ENCODE assay signal across 8 cellular contexts in the genomic region with DNA sequence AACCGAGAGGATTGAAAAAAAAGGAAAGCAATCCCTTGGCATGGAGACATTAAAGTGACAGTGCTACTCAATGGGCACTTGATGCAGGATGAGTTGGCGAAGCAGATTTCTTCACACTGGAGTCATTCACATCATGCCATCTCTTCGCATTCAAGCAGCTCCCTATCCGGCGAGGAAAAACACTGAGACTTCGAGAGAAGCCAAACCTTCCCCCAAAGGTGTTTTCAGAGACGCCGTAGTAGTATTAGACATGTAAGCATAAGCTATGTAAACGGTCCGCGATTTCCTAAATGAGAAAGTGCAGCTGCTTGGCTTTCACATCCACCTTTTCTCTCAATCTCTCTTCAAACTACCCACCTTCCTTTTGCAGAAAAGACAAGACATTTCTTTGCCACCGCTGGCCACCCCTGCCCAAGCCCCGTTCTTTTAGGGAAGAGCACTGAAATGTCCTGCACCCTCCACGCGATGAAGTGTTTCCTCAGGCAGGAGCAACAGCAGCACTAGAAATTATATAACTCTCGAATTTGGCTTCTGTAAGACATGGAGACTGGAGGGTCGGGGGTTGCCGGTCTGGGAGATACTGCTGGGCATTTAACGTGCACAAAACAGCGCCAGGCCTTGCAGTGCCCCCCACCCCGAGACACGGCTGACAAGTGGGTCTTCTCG. TPM values are rescaled to one million over a fixed set of nuclear protein-coding genes. Genes with fewer than 3 reads are reported as not detected.
DNase-seq lines count a peak whose midpoint lies in the region; ATAC-seq and TF ChIP-seq lines count a peak whose summit lies in the region.

A gene (minus strand): TSS at position 13 of the 666 bp plus-strand sequence.

- peak within 1 kb of the TSS; percentile 1; the same call in 1 of the 2 replicates for H2BK20ac ChIP-seq in IMR-90 (ENCODE audit: low read depth, low read length)

- TF ChIP-seq POLR2A in IMR-90 (IDR thresholded peaks at IDR 0.05; ENCODE audit: low read depth, low read length) (no peak), esophagus squamous epithelium (IDR thresholded peaks at IDR 0.05) (no peak)

- POLR2A ChIA-PET in IMR-90 (lab: Charles Lee; ENCODE audit: unreplicated experiment) = interaction anchor here (1.0 to 1.4 kb wide), 3 partner anchors 10 to 37 kb away, joined by 3 to 16 read pairs (median 4); a partner anchor contains a TSS
- POLR2A ChIA-PET in activated CD4-positive, alpha-beta memory T cell treated with anti-CD3 and anti-CD28 coated beads for 36 hours (lab: Charles Lee) = interaction anchor here (0.9 to 2.2 kb wide), 10 partner anchors 8 to 440 kb away, joined by 3 to 21 read pairs (median 4); a partner anchor contains a TSS

- peak within 1 kb of the TSS; percentile 86 for H3K27ac ChIP-seq in IMR-90 (ENCODE audit: insufficient read depth, low read length)
- peak within 1 kb of the TSS; percentile 87 to 98 (median 94) for H3K27ac ChIP-seq in esophagus squamous epithelium

- H2BK120ac ChIP-seq in IMR-90 (ENCODE audit: low read depth, low read length) = peak within 1 kb of the TSS; percentile 70

- peak within 1 kb of the TSS; percentile 73 for H3K4ac ChIP-seq in IMR-90 (ENCODE audit: low read depth, low read length)

- 2% methylated on average over 8 of the region's 23 CpGs; no CpG with 5 or more reads in 1 of the 2 experiments for WGBS in IMR-90 (ENCODE audit: extremely low coverage in 2 of 2, insufficient read length in 1 of 2), 2 experiments
- WGBS in esophagus squamous epithelium, 2 donors = 2% methylated on average over 18 to 23 of the region's 23 CpGs

- dilution Hi-C loops in IMR-90 (cut with HindIII; ENCODE audit: low sequenced_read_pairs, unreplicated experiment) = no loop called here

- CTCF ChIA-PET in IMR-90 (lab: Yijun Ruan, JAX) = interaction anchor here (0.7 kb wide), 1 partner anchor 32 kb away, joined by 3 read pairs; no protein-coding TSS in a partner anchor
- CTCF ChIA-PET in activated CD4-positive, alpha-beta memory T cell treated with anti-CD3 and anti-CD28 coated beads for 36 hours (lab: Charles Lee) = interaction anchor here (1.9 to 3.3 kb wide), 2 partner anchors 20 to 37 kb away, joined by 8 to 10 read pairs; a partner anchor contains a TSS

- H3K79me1 ChIP-seq in IMR-90 (ENCODE audit: low read depth in 1 of 2, low read length in 2 of 2) = peaks cover 4 to 30% of the 10 kb centered on the region in 2 experiments; a peak in 2 of 4 replicates

- no peaks in the 10 kb centered on the region for H4K20me1 ChIP-seq in IMR-90 (ENCODE audit: insufficient read depth, low read length)

- H2BK5ac ChIP-seq in IMR-90 (ENCODE audit: low read depth, low read length, poor library complexity, severe bottlenecking) = peak within 1 kb of the TSS; percentile 80

- no peak for TF ChIP-seq CTCF in IMR-90 (conservative IDR thresholded peaks at IDR 0.05; ENCODE audit: low read depth, low read length)
- no peak for TF ChIP-seq CTCF in esophagus squamous epithelium (IDR thresholded peaks at IDR 0.05)

- H3K36me3 ChIP-seq in IMR-90 (ENCODE audit: control insufficient read depth, insufficient read depth, low read length) (0 out of 2 replicates have a peak, but pooled peaks cover 2% of the 10 kb centered on the region), esophagus squamous epithelium (peaks cover 0 to 18% (median 0%) of the 10 kb centered on the region in 3 donors), mucosa of stomach (ENCODE audit: control insufficient read depth, insufficient read depth, low read length) (no peaks in the 10 kb centered on the region)

- intact Hi-C loops in IMR-90 (cut with micrococcal nuclease) = loop anchor here (1.0 kb wide), 1 partner anchor 32 kb away; no protein-coding TSS in a partner anchor
- intact Hi-C loops in activated CD4-positive, alpha-beta memory T cell treated with anti-CD3 and anti-CD28 coated beads for 36 hours (cut with micrococcal nuclease) = no loop called here
- intact Hi-C loops in esophagus squamous epithelium (cut with DNase I) = no loop called here

- peaks cover 2% of the 10 kb centered on the region for H3K4me1 ChIP-seq in IMR-90 (ENCODE audit: control insufficient read depth, insufficient read depth, low read length)
- H3K4me1 ChIP-seq in esophagus squamous epithelium = peaks cover 0 to 46% (median 14%) of the 10 kb centered on the region in 3 donors
- peaks cover 4% of the 10 kb centered on the region for H3K4me1 ChIP-seq in mucosa of stomach (ENCODE audit: control insufficient read depth, insufficient read depth, low read length)

- H4K5ac ChIP-seq in IMR-90 (ENCODE audit: low read depth, low read length) = peak within 1 kb of the TSS; percentile 44

- H3K27ac Mint-ChIP-seq in T-helper 1 cell treated with Interleukin-12 subunit alpha and Interleukin-12 subunit beta and Interleukin-4 antibody, amounts not matched to agents 30 μg/mL and 1 μg/mL, for 36 hours = peak within 1 kb of the TSS; percentile 91
- H3K27ac Mint-ChIP-seq in activated CD4-positive, alpha-beta memory T cell treated with anti-CD3 and anti-CD28 coated beads for 36 hours = peak within 1 kb of the TSS; percentile 99

- peaks cover 29% of the 10 kb centered on the region for H3K4me1 Mint-ChIP-seq in T-helper 1 cell treated with Interleukin-12 subunit alpha and Interleukin-12 subunit beta and Interleukin-4 antibody, amounts not matched to agents 30 μg/mL and 1 μg/mL, for 36 hours (ENCODE audit: low read depth)
- peaks cover 38% of the 10 kb centered on the region for H3K4me1 Mint-ChIP-seq in activated CD4-positive, alpha-beta memory T cell treated with anti-CD3 and anti-CD28 coated beads for 36 hours (ENCODE audit: low read depth)

- ATAC-seq in IMR-90 (ENCODE audit: low read depth) (peak; percentile 3), GM21423 (IDR thresholded peaks at IDR 0.05; ENCODE audit: unreplicated experiment) (no peak), HG02610 (IDR thresholded peaks at IDR 0.05; ENCODE audit: unreplicated experiment) (no peak)

- H4K8ac ChIP-seq in IMR-90 (ENCODE audit: low read depth in 2 of 2, low read length in 2 of 2) = peak within 1 kb of the TSS; percentile 68 to 90; a peak in 3 of 4 replicates

- H3K4me3 ChIP-seq in IMR-90 (ENCODE audit: insufficient read depth, low read depth, low read length) (peak within 1 kb of the TSS; percentile 74), esophagus squamous epithelium (peak within 1 kb of the TSS; percentile 57 to 94 (median 81)), mucosa of stomach (ENCODE audit: low read length) (peak within 1 kb of the TSS; percentile 90)

- H3K36me3 Mint-ChIP-seq in T-helper 1 cell treated with Interleukin-12 subunit alpha and Interleukin-12 subunit beta and Interleukin-4 antibody, amounts not matched to agents 30 μg/mL and 1 μg/mL, for 36 hours (ENCODE audit: low read depth) = peaks cover 10% of the 10 kb centered on the region
- H3K36me3 Mint-ChIP-seq in activated CD4-positive, alpha-beta memory T cell treated with anti-CD3 and anti-CD28 coated beads for 36 hours = peaks cover 7% of the 10 kb centered on the region

- H3K14ac ChIP-seq in IMR-90 (replicated peaks; ENCODE audit: low read depth, low read length) = peak within 1 kb of the TSS; percentile 93

- H2AK5ac ChIP-seq in IMR-90 (ENCODE audit: low read depth, low read length) = no peak within 1 kb of the TSS

- H3K27me3 Mint-ChIP-seq in T-helper 1 cell treated with Interleukin-12 subunit alpha and Interleukin-12 subunit beta and Interleukin-4 antibody, amounts not matched to agents 30 μg/mL and 1 μg/mL, for 36 hours (ENCODE audit: low read depth) = no peaks in the 10 kb centered on the region
- no peaks in the 10 kb centered on the region for H3K27me3 Mint-ChIP-seq in activated CD4-positive, alpha-beta memory T cell treated with anti-CD3 and anti-CD28 coated beads for 36 hours

- H3K9me1 ChIP-seq in IMR-90 (ENCODE audit: insufficient read depth, low read length) = no peaks in the 10 kb centered on the region

- in situ Hi-C loops in IMR-90 (cut with MboI; ENCODE audit: low sequenced_read_pairs) = no loop called here

- H3K9ac ChIP-seq in IMR-90 (ENCODE audit: low read depth, low read length) = peak within 1 kb of the TSS; percentile 84
- peak within 1 kb of the TSS; percentile 84 for H3K9ac ChIP-seq in mucosa of stomach (ENCODE audit: low read length)

- peak within 1 kb of the TSS; percentile 55 for H4K91ac ChIP-seq in IMR-90 (ENCODE audit: insufficient read depth, low read depth, low read length)

- peak within 1 kb of the TSS; percentile 64 for H3K18ac ChIP-seq in IMR-90 (ENCODE audit: low read depth, low read length)

- DNase-seq in T-helper 1 cell (no peak), IMR-90 (peak; percentile 44), esophagus squamous epithelium (lab: John Stamatoyannopoulos, UW) (no peak)
- DNase-seq in activated CD4-positive, alpha-beta memory T cell treated with anti-CD3 and anti-CD28 coated beads for 36 hours = peak; percentile 26

- H2BK15ac ChIP-seq in IMR-90 (ENCODE audit: low read depth, low read length) = peak within 1 kb of the TSS; percentile 1; the same call in 2 of the 3 replicates

- H3K4me3 Mint-ChIP-seq in T-helper 1 cell treated with Interleukin-12 subunit alpha and Interleukin-12 subunit beta and Interleukin-4 antibody, amounts not matched to agents 30 μg/mL and 1 μg/mL, for 36 hours = peak within 1 kb of the TSS; percentile 96
- peak within 1 kb of the TSS; percentile 100 for H3K4me3 Mint-ChIP-seq in activated CD4-positive, alpha-beta memory T cell treated with anti-CD3 and anti-CD28 coated beads for 36 hours

- H3K23ac ChIP-seq in IMR-90 (ENCODE audit: low read depth, low read length) = peak within 1 kb of the TSS; percentile 91

- peak within 1 kb of the TSS; percentile 38 for H2AK9ac ChIP-seq in IMR-90 (replicated peaks; ENCODE audit: low read depth, low read length, poor library complexity)

- peak within 1 kb of the TSS; percentile 90 for H3K4me2 ChIP-seq in IMR-90 (ENCODE audit: low read depth, low read length)

- no peak for TF ChIP-seq RAD21 in IMR-90 (IDR thresholded peaks at IDR 0.05; ENCODE audit: low read length)

- H2AFZ ChIP-seq in IMR-90 (replicated peaks; ENCODE audit: low read length, poor library complexity) = peak within 1 kb of the TSS; percentile 99

- no TSS peak for BruUV-seq in IMR-90 (replicated peaks; lab: Mats Ljungman, UMichigan)

- no peaks in the 10 kb centered on the region for H3K9me3 Mint-ChIP-seq in T-helper 1 cell treated with Interleukin-12 subunit alpha and Interleukin-12 subunit beta and Interleukin-4 antibody, amounts not matched to agents 30 μg/mL and 1 μg/mL, for 36 hours
- no peaks in the 10 kb centered on the region for H3K9me3 Mint-ChIP-seq in activated CD4-positive, alpha-beta memory T cell treated with anti-CD3 and anti-CD28 coated beads for 36 hours

- H3K56ac ChIP-seq in IMR-90 (ENCODE audit: extremely low read depth, insufficient read depth, low read length) = peak within 1 kb of the TSS; percentile 92

- H3K9me3 ChIP-seq in IMR-90 (ENCODE audit: control insufficient read depth, insufficient read depth, low read length) (no peaks in the 10 kb centered on the region), esophagus squamous epithelium (no peaks in the 10 kb centered on the region), mucosa of stomach (ENCODE audit: control insufficient read depth, low read length) (no peaks in the 10 kb centered on the region)

- no peaks in the 10 kb centered on the region for H3K27me3 ChIP-seq in IMR-90 (ENCODE audit: control insufficient read depth, insufficient read depth, low read length)
- no peaks in the 10 kb centered on the region for H3K27me3 ChIP-seq in esophagus squamous epithelium
- no peaks in the 10 kb centered on the region for H3K27me3 ChIP-seq in mucosa of stomach (ENCODE audit: control insufficient read depth, insufficient read depth, low read length)

RNA-seq across cellular contexts. Expression of the gene that starts here (rescaled TPM):
- total RNA-seq in IMR-90 (2012; rRNA removed) (0.36 and 0.56 TPM in 2 replicates), esophagus squamous epithelium (10 to 100 TPM in 3 of 4 donors, 1 to 10 TPM in 1; 2.9 to 27.7 (median 12.6) TPM)
- 0.22 and 0.31 TPM in 2 replicates for polyA plus RNA-seq in IMR-90 (2012; rRNA removed)
- 0.03 and 0.08 TPM in 2 replicates for polyA plus RNA-seq in IMR-90 (2012; cell fraction: cytosol; rRNA removed)
- polyA plus RNA-seq in IMR-90 (2012; cell fraction: nucleus; rRNA removed; ENCODE audit: low replicate concordance) = 0.20 and 0.46 TPM in 2 replicates
- total RNA-seq in activated CD4-positive, alpha-beta memory T cell treated with anti-CD3 and anti-CD28 coated beads for 36 hours = 1 to 10 TPM; 1.7 to 2.1 TPM

Comparison
In these comparisons a context has a peak if more than half of its experiments do, and no peak if none do; other contexts are left out.
1. Peak in DNase-seq, ATAC-seq, H3K4me3 ChIP-seq, H3K27ac ChIP-seq, H3K9ac ChIP-seq and H3K4me2 ChIP-seq in IMR-90; RNA of the gene not detected or under 1 TPM.